8 cellular contexts compared by ENCODE assay signal in genomic region chr20:36575066-36575743, GRCh38. TPM values are rescaled to one million over a fixed set of nuclear protein-coding genes. Genes with fewer than 3 reads are reported as not detected.
A peak's percentile ranks its signal among the peaks of the same experiment; 100 is the strongest.
DNase-seq lines count a peak whose midpoint lies in the region; ATAC-seq and TF ChIP-seq lines count a peak whose summit lies in the region.

No MANE protein-coding gene starts in this region.

- H3K4me3 ChIP-seq in H7 (ENCODE audit: insufficient read depth, low read depth, low read length): peak overlapping the region; percentile 83
- H3K4me3 ChIP-seq in astrocyte of the cerebellum (ENCODE audit: low read depth, low read length): peak overlapping the region; percentile 82
- H3K4me3 ChIP-seq in iPS-15b (ENCODE audit: low read depth, low read length): peak overlapping the region; percentile 78
- peak overlapping the region; percentile 78 for H3K4me3 ChIP-seq in skeletal muscle cell (ENCODE audit: low read depth, low read length)

- H3K4me1 Mint-ChIP-seq in CD14-positive monocyte: peaks cover 34% of the 10 kb centered on the region

- in situ Hi-C loops in astrocyte of the cerebellum (cut with HindIII; ENCODE audit: low sequenced_read_pairs): no loop called here

- ATAC-seq in GM18873 (IDR thresholded peaks at IDR 0.05; ENCODE audit: low FRiP score, unreplicated experiment): no peak
- ATAC-seq in GM21825 (IDR thresholded peaks at IDR 0.05; ENCODE audit: unreplicated experiment): no peak

- intact Hi-C loops in CD14-positive monocyte (cut with micrococcal nuclease): loop anchor here in 1 of 2 donors (2.0 kb wide), 1 partner anchor 30 kb away; the partner anchor contains the start of gene RAB5IF

- H3K9me3 ChIP-seq in iPS-15b (ENCODE audit: control insufficient read depth, insufficient read depth, low read length): no peaks in the 10 kb centered on the region

- H3K27ac Mint-ChIP-seq in CD14-positive monocyte: peak overlapping the region; percentile 81 to 95 (median 89)

- TF ChIP-seq CTCF in CD14-positive monocyte (IDR thresholded peaks at IDR 0.05) (no peak), astrocyte of the cerebellum (IDR thresholded peaks at IDR 0.05; ENCODE audit: low read depth, low read length, missing control alignments) (no peak)

- H3K4me1 ChIP-seq in iPS-15b (ENCODE audit: control insufficient read depth, insufficient read depth, low read length): peaks cover 3% of the 10 kb centered on the region

- peaks cover 6 to 12% (median 7%) of the 10 kb centered on the region in 3 donors for H3K27me3 Mint-ChIP-seq in CD14-positive monocyte (ENCODE audit: low read depth in 3 of 3)

- peak overlapping the region; percentile 98 to 100 for H3K4me3 Mint-ChIP-seq in CD14-positive monocyte

- H3K9me3 Mint-ChIP-seq in CD14-positive monocyte: no peaks in the 10 kb centered on the region

- DNase-seq in CD14-positive monocyte (ENCODE audit: low spot score) (no peak), H7 (peak; percentile 65), NCI-H510A treated with DMSO at 0.1 percent for 48 hours (lab: John Stamatoyannopoulos, UW) (peak; percentile 50), astrocyte of the cerebellum (ENCODE audit: low read depth) (peak; percentile 48), skeletal muscle cell (ENCODE audit: low read depth) (no peak)

- peak overlapping the region; percentile 56 for H3K9ac ChIP-seq in iPS-15b (ENCODE audit: low read depth, low read length)

- H3K36me3 ChIP-seq in H7 (replicated peaks; ENCODE audit: control insufficient read depth, insufficient read depth, low read length): peaks cover 13% of the 10 kb centered on the region
- peaks cover 15% of the 10 kb centered on the region for H3K36me3 ChIP-seq in iPS-15b (ENCODE audit: control insufficient read depth, insufficient read depth, low read length)

- peaks cover 23 to 29% of the 10 kb centered on the region in 2 donors for H3K36me3 Mint-ChIP-seq in CD14-positive monocyte

- H3K27me3 ChIP-seq in H7 (ENCODE audit: control insufficient read depth, insufficient read depth, low read length) (no peaks in the 10 kb centered on the region), iPS-15b (ENCODE audit: control insufficient read depth, insufficient read depth, low read length) (no peaks in the 10 kb centered on the region)

RNA-seq across cellular contexts. Expression of gene TGIF2, which starts 1.8 kb away (rescaled TPM):
- polyA plus RNA-seq in CD14-positive monocyte: 10 to 100 TPM; 11.0 to 12.2 TPM
- 46.9 and 53.4 TPM in 2 replicates for total RNA-seq in H7 (2014; rRNA removed; shearing (Covaris generic))

RNA-seq across cellular contexts. Expression of gene RAB5IF, which starts 30.4 kb away (rescaled TPM):
- 100 to 1,000 TPM; 757 to 790 TPM for polyA plus RNA-seq in CD14-positive monocyte
- 104 and 117 TPM in 2 replicates for total RNA-seq in H7 (2014; rRNA removed; shearing (Covaris generic))

RNA-seq across cellular contexts. Expression of gene MYL9, which starts 33.9 kb away (rescaled TPM):
- polyA plus RNA-seq in CD14-positive monocyte: under 1 TPM; 0.08 to 0.20 TPM
- 23.4 and 25.0 TPM in 2 replicates for total RNA-seq in H7 (2014; rRNA removed; shearing (Covaris generic))

Comparison
In these comparisons a context has a peak if more than half of its experiments do, and no peak if none do; other contexts are left out.
1. DNase-seq: peak in H7 (single experiment), NCI-H510A treated with DMSO at 0.1 percent for 48 hours (single experiment) and astrocyte of the cerebellum (single experiment); none in CD14-positive monocyte (single experiment) and skeletal muscle cell (single experiment).
2. Peak in every context shown above with its lines, with median percentiles within 50 percentile points of each other: H3K4me3 ChIP-seq.